Comparison of ENCODE assay signal across 15 cellular contexts in genomic region chr22:19796169-19796568, GRCh38. TPM values are rescaled to one million over a fixed set of nuclear protein-coding genes. Genes with fewer than 3 reads are reported as not detected.
A peak's percentile ranks its signal among the peaks of the same experiment; 100 is the strongest.
DNase-seq lines count a peak whose midpoint lies in the region; ATAC-seq, FAIRE-seq and TF ChIP-seq lines count a peak whose summit lies in the region.
"Had no signal": no experiment of that assay in that cellular context is flagged by ENCODE, and none has a peak within 500 bp of the region (broad histone marks: within the 10 kb centered on the region; RNA-seq: fewer than 3 reads in every experiment).

No MANE protein-coding gene starts in this region.

- in situ Hi-C loops in K562 (cut with MboI), result no loop called here

- 0 out of 2 replicates have a peak, but pooled peaks cover 4% of the 10 kb centered on the region for H4K20me1 ChIP-seq in K562 (replicated peaks; ENCODE audit: control insufficient read depth, insufficient read depth, low read length)
- H4K20me1 ChIP-seq in osteoblast (ENCODE audit: insufficient read depth, low read length), result peaks cover 2% of the 10 kb centered on the region
- H4K20me1 ChIP-seq: BLaER1 had no signal

- 88 to 92% methylated on average over 7 of the region's 7 CpGs for WGBS in heart right ventricle, 2 donors
- WGBS in K562 (ENCODE audit: insufficient coverage, low coverage, missing lambda C conversion rate), result 56% methylated on average over 7 of the region's 7 CpGs
- WGBS in upper lobe of left lung, 2 donors, result 89 to 93% methylated on average over 6 to 7 of the region's 7 CpGs

- no peak for TF ChIP-seq RAD21 in K562 (CRISPR knock-in tag; conservative IDR thresholded peaks at IDR 0.05 in 1 of 2, IDR thresholded peaks at IDR 0.05 in 1 of 2)

- H3K4me2 ChIP-seq in K562 (ENCODE audit: insufficient read depth, low read length) (no peak overlapping the region), osteoblast (ENCODE audit: insufficient read depth, low read length) (no peak overlapping the region)
- H3K4me2 ChIP-seq: BLaER1 had no signal

- H3K27me3 Mint-ChIP-seq in Calu3 (ENCODE audit: unreplicated experiment), result no peaks in the 10 kb centered on the region
- H3K27me3 Mint-ChIP-seq: CD8-positive, alpha-beta memory T cell had no signal

- BruUV-seq in K562 (replicated peaks; lab: Mats Ljungman, UMichigan) (no TSS peak), Calu3 (replicated peaks; lab: Mats Ljungman, UMichigan) (no TSS peak)

- H3K36me3 Mint-ChIP-seq in Calu3 (ENCODE audit: insufficient read depth, unreplicated experiment), result no peaks in the 10 kb centered on the region

- H3K27ac ChIP-seq in heart right ventricle (no peak overlapping the region), K562 (ENCODE audit: extremely low read depth, low read depth, low read length) (no peak overlapping the region), osteoblast (ENCODE audit: low read depth, low read length) (no peak overlapping the region), upper lobe of left lung (no peak overlapping the region)
- H3K27ac ChIP-seq: BLaER1, GM23248 had no signal

- H3K27me3 ChIP-seq in heart right ventricle (no peaks in the 10 kb centered on the region), K562 (ENCODE audit: control insufficient read depth in 2 of 2, insufficient read depth in 2 of 2, low read length in 2 of 2) (no peaks in the 10 kb centered on the region), osteoblast (ENCODE audit: insufficient read depth, low read length) (no peaks in the 10 kb centered on the region), upper lobe of left lung (no peaks in the 10 kb centered on the region)
- H3K27me3 ChIP-seq: BLaER1 had no signal

- no peak for TF ChIP-seq CTCF in heart right ventricle (IDR thresholded peaks at IDR 0.05)
- TF ChIP-seq CTCF in K562 (IDR thresholded peaks at IDR 0.05 in 2 of 3, conservative IDR thresholded peaks at IDR 0.05 in 1 of 3; ENCODE audit: insufficient read depth in 2 of 3, low read depth in 1 of 3, low read length in 3 of 3), result no peak
- no peak for TF ChIP-seq CTCF in osteoblast (IDR thresholded peaks at IDR 0.05; ENCODE audit: extremely low read depth, low read depth, low read length)
- no peak for TF ChIP-seq CTCF in Calu3 (IDR thresholded peaks at IDR 0.05; ENCODE audit: unreplicated experiment)
- no peak for TF ChIP-seq CTCF in upper lobe of left lung (IDR thresholded peaks at IDR 0.05)

- H3K27ac Mint-ChIP-seq in Calu3 (ENCODE audit: unreplicated experiment), result no peak overlapping the region

- TF ChIP-seq POLR2A in K562 (conservative IDR thresholded peaks at IDR 0.05) (no peak), upper lobe of left lung (IDR thresholded peaks at IDR 0.05) (no peak)

- POLR2A ChIA-PET in K562 (lab: Yijun Ruan, JAX), result interaction anchor here (0.6 to 6.8 kb wide), 5 partner anchors 8 to 72 kb away, joined by 3 to 43 read pairs (median 5); no protein-coding TSS in a partner anchor

- no peaks in the 10 kb centered on the region for H3K4me1 Mint-ChIP-seq in Calu3 (ENCODE audit: low read depth, unreplicated experiment)
- H3K4me1 Mint-ChIP-seq: CD8-positive, alpha-beta memory T cell had no signal

- ATAC-seq in Right ventricle myocardium superior (ENCODE audit: poor library complexity) (no peak), heart right ventricle (no peak), K562 (no peak), upper lobe of left lung (ENCODE audit: low FRiP score in 2 of 2) (no peak)
- ATAC-seq: HCT116 had no signal

- H3K36me3 ChIP-seq in heart right ventricle, result no peaks in the 10 kb centered on the region
- no peaks in the 10 kb centered on the region for H3K36me3 ChIP-seq in K562 (ENCODE audit: control insufficient read depth, insufficient read depth, low read length)
- H3K36me3 ChIP-seq in osteoblast (ENCODE audit: insufficient read depth, low read length), result peaks cover 5% of the 10 kb centered on the region
- peaks cover 0 to 4% (median 0%) of the 10 kb centered on the region in 4 donors for H3K36me3 ChIP-seq in upper lobe of left lung

- no peak for TF ChIP-seq EP300 in K562 (IDR thresholded peaks at IDR 0.05; ENCODE audit: low read length)
- TF ChIP-seq EP300 in upper lobe of left lung (IDR thresholded peaks at IDR 0.05), result no peak

- H3K79me2 ChIP-seq in K562 (ENCODE audit: control insufficient read depth, insufficient read depth, low read length), result no peaks in the 10 kb centered on the region
- no peaks in the 10 kb centered on the region for H3K79me2 ChIP-seq in osteoblast (ENCODE audit: insufficient read depth, low read length)

- no peak for FAIRE-seq in K562 (lab: Jason Lieb, UNC)
- FAIRE-seq: H54 had no signal

- H3K4me3 ChIP-seq in heart right ventricle (no peak overlapping the region), K562 (no peak overlapping the region), osteoblast (ENCODE audit: insufficient read depth, low read length) (no peak overlapping the region), upper lobe of left lung (no peak overlapping the region)
- H3K4me3 ChIP-seq: BLaER1, GM23248 had no signal

- H3K4me1 ChIP-seq in heart right ventricle, result peaks cover 0 to 10% (median 3%) of the 10 kb centered on the region in 9 donors
- peaks cover 0 to 35% of the 10 kb centered on the region in 2 experiments; a peak in 1 of 5 replicates for H3K4me1 ChIP-seq in K562 (replicated peaks in 1 of 2; ENCODE audit: control insufficient read depth in 2 of 2, insufficient read depth in 2 of 2, low read length in 2 of 2)
- H3K4me1 ChIP-seq in osteoblast (ENCODE audit: insufficient read depth, low read length), result peaks cover 9% of the 10 kb centered on the region
- no peaks in the 10 kb centered on the region for H3K4me1 ChIP-seq in upper lobe of left lung
- H3K4me1 ChIP-seq: BLaER1, Caco-2 had no signal

- no peaks in the 10 kb centered on the region for H3K9me3 Mint-ChIP-seq in Calu3 (ENCODE audit: low read depth, unreplicated experiment)

- H2AFZ ChIP-seq in K562 (ENCODE audit: low read depth, low read length) (no peak overlapping the region), osteoblast (ENCODE audit: low read length) (no peak overlapping the region)
- H2AFZ ChIP-seq: GM23248 had no signal

- intact Hi-C loops in Right ventricle myocardium superior (cut with DNase I) (no loop called here), heart right ventricle (cut with DNase I) (no loop called here), K562 (cut with micrococcal nuclease) (no loop called here), Calu3 (cut with micrococcal nuclease; ENCODE audit: unreplicated experiment) (no loop called here)

- H3K4me3 Mint-ChIP-seq in Calu3 (ENCODE audit: low read depth, unreplicated experiment), result no peak overlapping the region
- H3K4me3 Mint-ChIP-seq: CD8-positive, alpha-beta memory T cell had no signal

- CTCF ChIA-PET in K562 (lab: Yijun Ruan, JAX; ENCODE audit: low intra/inter-chr PET ratio) (no interaction called here), Calu3 (lab: Charles Lee) (no interaction called here)

- peak overlapping the region in 1 of 2 experiments; percentile 20; a peak in 2 of 4 replicates for H3K9ac ChIP-seq in K562 (ENCODE audit: insufficient read depth in 1 of 2, low read depth in 2 of 2, low read length in 2 of 2)
- H3K9ac ChIP-seq: BLaER1, GM23248 had no signal

- DNase-seq in Right ventricle myocardium superior (peak; percentile 17), heart right ventricle (no peak), K562 (ENCODE audit: extremely low read depth in 1 of 4, low spot score in 3 of 4) (no peak), osteoblast (ENCODE audit: insufficient read length, low spot score, missing footprints) (peak; percentile 5), Calu3 (no peak), DMS 273 treated with DMSO at 0.1 percent for 48 hours (lab: John Stamatoyannopoulos, UW) (no peak), upper lobe of left lung (no peak)
- DNase-seq: 8988T; AML-193; Caco-2; CD8-positive, alpha-beta memory T cell had no signal

- peaks cover 0 to 30% (median 0%) of the 10 kb centered on the region in 11 donors for H3K9me3 ChIP-seq in heart right ventricle
- H3K9me3 ChIP-seq in K562 (replicated peaks; ENCODE audit: control insufficient read depth, insufficient read depth, low read depth, low read length), result peaks cover 2% of the 10 kb centered on the region; the same call in 1 of the 2 replicates
- H3K9me3 ChIP-seq in osteoblast (ENCODE audit: low read depth, low read length), result no peaks in the 10 kb centered on the region
- peaks cover 0 to 4% (median 0%) of the 10 kb centered on the region in 4 donors for H3K9me3 ChIP-seq in upper lobe of left lung

- H3K9me1 ChIP-seq in K562 (ENCODE audit: control insufficient read depth, insufficient read depth, low read length), result no peaks in the 10 kb centered on the region

RNA-seq across cellular contexts. Expression of gene TBX1, which starts 35.6 kb away (rescaled TPM):
- total RNA-seq in Right ventricle myocardium superior (3.2 TPM), heart right ventricle (1 to 10 TPM in 5 of 10 donors, under 1 TPM in 5; 0.53 to 1.8 (median 1.0) TPM), K562 (2014; rRNA removed) (8.9 and 14.0 TPM in 2 replicates), K562 (2014; rRNA removed; fragmentation: Illumina TruSeq; extraction: Trizol) (2.1 and 2.6 TPM in 2 replicates), K562 (2015; rRNA removed; fragmentation: Illumina TruSeq; extraction: Trizol) (3.5 and 3.9 TPM in 2 replicates), K562 (2021) (34.2 and 35.0 TPM in 2 replicates), osteoblast (under 0.01 TPM in 1 of 2 replicates, not detected in the other), Calu3 (2022) (not detected in 2 replicates), upper lobe of left lung (10 to 100 TPM in 2 of 6 donors, 1 to 10 TPM in 4; 1.0 to 12.2 (median 5.4) TPM)
- polyA plus RNA-seq in heart right ventricle (1 to 10 TPM in 1 of 2 donors, under 1 TPM in 1; 0.61 to 1.0 TPM), K562 (2011; rRNA removed) (2.5 and 9.5 TPM in 2 replicates), K562 (2014; fragmentation: Illumina TruSeq; extraction: Trizol) (8.0 and 12.8 TPM in 2 replicates), K562 (2014; fragmentation: Nextera tagmentation; extraction: Ambion mirVana) (under 1 TPM; 0.07 to 0.11 TPM), K562 (2014; rRNA removed) (14.7 and 17.1 TPM in 2 replicates)
- 31.9 and 90.7 TPM in 2 replicates for total RNA-seq in K562 (2011; cell fraction: chromatin; rRNA removed; ENCODE audit: low replicate concordance)
- 41.9 and 52.4 TPM in 2 replicates for total RNA-seq in K562 (2011; cell fraction: nucleolus; rRNA removed)
- total RNA-seq in K562 (2011; cell fraction: nucleoplasm; rRNA removed), result 40.6 and 47.0 TPM in 2 replicates
- polyA plus RNA-seq in K562 (2011; cell fraction: cytosol; rRNA removed), result 5.8 and 7.7 TPM in 2 replicates
- 55.1 and 87.1 TPM in 2 replicates for polyA plus RNA-seq in K562 (2011; cell fraction: nucleus; rRNA removed)
- polyA plus RNA-seq in K562 (2012), result 12.4 and 14.0 TPM in 2 replicates
- 2.2 and 5.5 TPM in 2 replicates for polyA minus RNA-seq in K562 (2011; rRNA and poly(A)+ RNA removed)
- polyA minus RNA-seq in K562 (2011; cell fraction: cytosol; rRNA and poly(A)+ RNA removed), result 5.4 and 22.9 TPM in 2 replicates
- polyA minus RNA-seq in K562 (2011; cell fraction: nucleus; rRNA and poly(A)+ RNA removed), result 20.1 and 45.7 TPM in 2 replicates
- total RNA-seq: CD8-positive, alpha-beta memory T cell had no signal
- polyA plus RNA-seq: CD8-positive, alpha-beta memory T cell had no signal

RNA-seq across cellular contexts. Expression of gene GNB1L, which starts 58.5 kb away (rescaled TPM):
- total RNA-seq in Right ventricle myocardium superior (2.5 TPM), heart right ventricle (1 to 10 TPM in 8 of 10 donors, under 1 TPM in 2; 0.76 to 3.6 (median 1.8) TPM), K562 (2014; rRNA removed) (48.9 and 69.1 TPM in 2 replicates), K562 (2014; rRNA removed; fragmentation: Illumina TruSeq; extraction: Trizol) (0.57 and 0.84 TPM in 2 replicates), K562 (2015; rRNA removed; fragmentation: Illumina TruSeq; extraction: Trizol) (17.8 and 20.6 TPM in 2 replicates), K562 (2021) (50.5 and 55.3 TPM in 2 replicates), osteoblast (4.0 and 5.6 TPM in 2 replicates), Calu3 (2022) (9.1 and 13.0 TPM in 2 replicates), upper lobe of left lung (10 to 100 TPM in 1 of 6 donors, 1 to 10 TPM in 4, under 1 TPM in 1; 0.78 to 11.1 (median 6.8) TPM)
- polyA plus RNA-seq in heart right ventricle (1 to 10 TPM; 2.0 to 9.3 TPM), K562 (2011; rRNA removed) (10.2 and 35.0 TPM in 2 replicates), K562 (2014; fragmentation: Illumina TruSeq; extraction: Trizol) (1.9 and 18.0 TPM in 2 replicates), K562 (2014; fragmentation: Nextera tagmentation; extraction: Ambion mirVana) (1 to 10 TPM in 1 of 2 experiments, under 1 TPM in 1; 0.56 to 3.5 TPM), K562 (2014; rRNA removed) (40.7 and 41.3 TPM in 2 replicates)
- 5.3 and 21.3 TPM in 2 replicates for total RNA-seq in K562 (2011; cell fraction: chromatin; rRNA removed; ENCODE audit: low replicate concordance)
- 21.8 and 25.5 TPM in 2 replicates for total RNA-seq in K562 (2011; cell fraction: nucleolus; rRNA removed)
- total RNA-seq in K562 (2011; cell fraction: nucleoplasm; rRNA removed), result 7.3 and 7.8 TPM in 2 replicates
- 37.2 and 43.8 TPM in 2 replicates for polyA plus RNA-seq in K562 (2011; cell fraction: cytosol; rRNA removed)
- polyA plus RNA-seq in K562 (2011; cell fraction: nucleus; rRNA removed), result 33.2 and 43.3 TPM in 2 replicates
- 42.2 and 62.2 TPM in 2 replicates for polyA plus RNA-seq in K562 (2012)
- 2.8 and 3.7 TPM in 2 replicates for polyA minus RNA-seq in K562 (2011; rRNA and poly(A)+ RNA removed)
- 13.2 and 33.0 TPM in 2 replicates for polyA minus RNA-seq in K562 (2011; cell fraction: cytosol; rRNA and poly(A)+ RNA removed)
- polyA minus RNA-seq in K562 (2011; cell fraction: nucleus; rRNA and poly(A)+ RNA removed), result 12.0 and 14.3 TPM in 2 replicates

RNA-seq across cellular contexts. Expression of gene RTL10, which starts 58.5 kb away (rescaled TPM):
- 6.2 TPM for total RNA-seq in Right ventricle myocardium superior
- 10 to 100 TPM in 2 of 10 donors, 1 to 10 TPM in 8; 5.3 to 12.0 (median 7.2) TPM for total RNA-seq in heart right ventricle
- polyA plus RNA-seq in heart right ventricle, result 1 to 10 TPM; 4.0 to 6.5 TPM
- 82.4 and 192 TPM in 2 replicates for total RNA-seq in K562 (2011; cell fraction: chromatin; rRNA removed; ENCODE audit: low replicate concordance)
- 134 and 166 TPM in 2 replicates for total RNA-seq in K562 (2011; cell fraction: nucleolus; rRNA removed)
- 107 and 110 TPM in 2 replicates for total RNA-seq in K562 (2011; cell fraction: nucleoplasm; rRNA removed)
- total RNA-seq in K562 (2014; rRNA removed), result 32.5 and 42.0 TPM in 2 replicates
- total RNA-seq in K562 (2014; rRNA removed; fragmentation: Illumina TruSeq; extraction: Trizol), result 16.3 and 19.8 TPM in 2 replicates
- total RNA-seq in K562 (2015; rRNA removed; fragmentation: Illumina TruSeq; extraction: Trizol), result 26.2 and 28.8 TPM in 2 replicates
- 75.4 and 75.5 TPM in 2 replicates for total RNA-seq in K562 (2021)
- 32.7 and 82.6 TPM in 2 replicates for polyA plus RNA-seq in K562 (2011; rRNA removed)
- polyA plus RNA-seq in K562 (2011; cell fraction: cytosol; rRNA removed), result 68.8 and 74.9 TPM in 2 replicates
- 124 and 157 TPM in 2 replicates for polyA plus RNA-seq in K562 (2011; cell fraction: nucleus; rRNA removed)
- polyA plus RNA-seq in K562 (2012), result 40.3 and 56.9 TPM in 2 replicates
- 39.2 and 40.1 TPM in 2 replicates for polyA plus RNA-seq in K562 (2014; fragmentation: Illumina TruSeq; extraction: Trizol)
- 10 to 100 TPM; 23.6 to 33.7 TPM for polyA plus RNA-seq in K562 (2014; fragmentation: Nextera tagmentation; extraction: Ambion mirVana)
- polyA plus RNA-seq in K562 (2014; rRNA removed), result 28.2 and 31.2 TPM in 2 replicates
- polyA minus RNA-seq in K562 (2011; rRNA and poly(A)+ RNA removed), result 49.5 and 66.5 TPM in 2 replicates
- 31.7 and 46.0 TPM in 2 replicates for polyA minus RNA-seq in K562 (2011; cell fraction: cytosol; rRNA and poly(A)+ RNA removed)
- 42.7 and 85.4 TPM in 2 replicates for polyA minus RNA-seq in K562 (2011; cell fraction: nucleus; rRNA and poly(A)+ RNA removed)
- total RNA-seq in osteoblast, result 10.3 and 11.9 TPM in 2 replicates
- total RNA-seq in Calu3 (2022), result 26.2 and 28.7 TPM in 2 replicates
- 10 to 100 TPM; 16.4 to 27.4 (median 24.1) TPM for total RNA-seq in upper lobe of left lung

Comparison
In these comparisons a context has a peak if more than half of its experiments do, and no peak if none do; other contexts are left out.
1. DNase-seq: peak in Right ventricle myocardium superior (single experiment) and osteoblast (single experiment); none in heart right ventricle (0 of 2), K562 (0 of 4), Calu3 (single experiment), DMS 273 treated with DMSO at 0.1 percent for 48 hours (single experiment) and upper lobe of left lung (0 of 2).